ENCODE assay signal across 8 cellular contexts in the genomic region with DNA sequence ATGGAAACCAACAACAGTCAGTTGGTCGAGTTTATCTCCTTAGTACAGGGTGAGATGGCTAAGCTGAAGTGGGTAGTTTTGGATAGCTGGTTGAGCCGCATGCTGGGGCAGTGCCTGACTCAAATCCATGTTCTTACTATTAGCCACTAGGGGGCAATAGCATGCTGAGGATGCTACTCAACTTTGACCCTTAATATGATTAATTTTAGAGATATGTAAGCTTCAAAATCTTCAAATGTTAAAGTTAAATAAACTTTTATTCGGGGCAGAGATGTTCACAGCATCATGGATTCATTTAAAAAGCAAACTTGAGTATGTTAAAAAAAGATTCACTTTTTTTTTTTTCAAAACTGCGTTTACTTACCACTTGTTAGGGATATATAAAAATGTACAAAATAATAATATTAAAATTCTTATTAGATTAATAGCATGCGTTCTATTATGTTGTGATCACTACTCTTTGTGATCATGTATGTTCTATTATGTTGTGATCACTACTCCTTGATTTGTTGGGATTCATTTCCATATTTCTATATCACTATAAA. TPM values are rescaled to one million over a fixed set of nuclear protein-coding genes. Genes with fewer than 3 reads are reported as not detected.
DNase-seq lines count a peak whose midpoint lies in the region; ATAC-seq, FAIRE-seq and TF ChIP-seq lines count a peak whose summit lies in the region.

No MANE protein-coding gene starts in this region.

- H3K36me3 ChIP-seq in left lung = no peaks in the 10 kb centered on the region

- no peaks in the 10 kb centered on the region for H3K4me1 ChIP-seq in left lung

- intact Hi-C loops in left lung (cut with DNase I) = no loop called here

- ATAC-seq in GM19372 (IDR thresholded peaks at IDR 0.05; ENCODE audit: low read depth, unreplicated experiment) = peak; percentile 83
- ATAC-seq in left lung = peak; percentile 85

- POLR2A ChIA-PET in RWPE1 (lab: Yijun Ruan, JAX; ENCODE audit: low non-redundant PET) = interaction anchor here (0.5 kb wide), 1 partner anchor 91 kb away, joined by 3 read pairs; no protein-coding TSS in a partner anchor

- peak; percentile 2 for DNase-seq in DMS 273 treated with DMSO at 0.1 percent for 48 hours (lab: John Stamatoyannopoulos, UW)
- DNase-seq in HTR-8/SVneo (ENCODE audit: insufficient read length, low spot score) = peak; percentile 42
- DNase-seq in RWPE1 (ENCODE audit: low spot score) = peak; percentile 71
- peak; percentile 19 for DNase-seq in central memory CD4-positive, alpha-beta T cell
- no peak for DNase-seq in left lung
- peak; percentile 38 for DNase-seq in stromal cell of bone marrow (ENCODE audit: low read depth)
- DNase-seq in cerebellar nuclear complex (lab: John Stamatoyannopoulos, UW) = no peak

- no peak overlapping the region for H3K27ac ChIP-seq in RWPE1
- H3K27ac ChIP-seq in left lung = no peak overlapping the region

- TF ChIP-seq CTCF in RWPE1 (conservative IDR thresholded peaks at IDR 0.05; ENCODE audit: low read depth) (peak; percentile 70), left lung (IDR thresholded peaks at IDR 0.05) (peak; percentile 80 to 84)

- no peak overlapping the region for H3K4me3 ChIP-seq in left lung

- FAIRE-seq in HTR-8/SVneo (lab: Jason Lieb, UNC) = no peak

- CTCF ChIA-PET in RWPE1 (lab: Yijun Ruan, JAX) = interaction anchor here (0.6 to 2.3 kb wide), 20 partner anchors 9 to 181 kb away, joined by 3 to 8 read pairs (median 4); a partner anchor contains a TSS

- H3K9me3 ChIP-seq in left lung = no peaks in the 10 kb centered on the region

- H3K27me3 ChIP-seq in left lung = no peaks in the 10 kb centered on the region

RNA-seq across cellular contexts. Expression of a gene that starts 57.0 kb away (rescaled TPM):
- total RNA-seq in left lung = under 1 TPM in 1 of 2 donors, not detected in 1; 0.41 TPM

Comparison
In these comparisons a context has a peak if more than half of its experiments do, and no peak if none do; other contexts are left out.
1. DNase-seq: peak in DMS 273 treated with DMSO at 0.1 percent for 48 hours (single experiment), HTR-8/SVneo (single experiment), RWPE1 (single experiment), central memory CD4-positive, alpha-beta T cell (single experiment) and stromal cell of bone marrow (single experiment); none in left lung (0 of 2) and cerebellar nuclear complex (0 of 2).